In the genomic region with DNA sequence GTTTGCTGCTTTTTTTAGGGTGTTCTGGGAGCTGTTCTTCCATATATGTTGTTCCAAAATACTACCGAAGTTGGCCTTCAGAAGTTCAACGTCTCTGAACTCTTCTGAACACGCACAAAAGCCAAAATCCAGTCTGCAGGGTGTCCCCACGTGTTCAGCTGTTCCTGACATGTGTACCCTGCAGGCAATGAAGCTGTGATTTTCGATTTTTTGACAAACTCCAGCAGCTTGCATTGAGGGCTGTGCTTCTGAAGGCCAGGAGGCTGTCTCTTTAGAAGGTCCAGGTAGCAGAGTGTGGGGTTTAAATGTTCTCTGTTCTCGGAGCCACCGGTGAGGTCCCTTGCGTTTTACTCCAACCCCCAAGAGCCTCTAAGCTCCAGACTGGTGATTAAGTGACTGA, we compare ENCODE assay signal across 1 cellular context.
TF ChIP-seq lines count a peak whose summit lies in the region.

No MANE protein-coding gene starts in this region.

TF ChIP-seq in WTC11, 78 proteins besides CTCF, POLR2A, EP300 and RAD21 (continued from another document):
- TF ChIP-seq, protein P1, sequence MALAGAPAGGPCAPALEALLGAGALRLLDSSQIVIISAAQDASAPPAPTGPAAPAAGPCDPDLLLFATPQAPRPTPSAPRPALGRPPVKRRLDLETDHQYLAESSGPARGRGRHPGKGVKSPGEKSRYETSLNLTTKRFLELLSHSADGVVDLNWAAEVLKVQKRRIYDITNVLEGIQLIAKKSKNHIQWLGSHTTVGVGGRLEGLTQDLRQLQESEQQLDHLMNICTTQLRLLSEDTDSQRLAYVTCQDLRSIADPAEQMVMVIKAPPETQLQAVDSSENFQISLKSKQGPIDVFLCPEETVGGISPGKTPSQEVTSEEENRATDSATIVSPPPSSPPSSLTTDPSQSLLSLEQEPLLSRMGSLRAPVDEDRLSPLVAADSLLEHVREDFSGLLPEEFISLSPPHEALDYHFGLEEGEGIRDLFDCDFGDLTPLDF (CRISPR knock-in tag; IDR thresholded peaks at IDR 0.05): no peak
- no peak for TF ChIP-seq OVOL2 (CRISPR knock-in tag; IDR thresholded peaks at IDR 0.05; ENCODE audit: borderline replicate concordance)
- no peak for TF ChIP-seq ZNF263 (CRISPR knock-in tag; IDR thresholded peaks at IDR 0.05; ENCODE audit: low read depth)
- TF ChIP-seq TEAD4 (CRISPR knock-in tag; IDR thresholded peaks at IDR 0.05): no peak
- no peak for TF ChIP-seq ATF1 (CRISPR knock-in tag; IDR thresholded peaks at IDR 0.05)
- TF ChIP-seq ETV6 (CRISPR knock-in tag; IDR thresholded peaks at IDR 0.05): no peak
- no peak for TF ChIP-seq CBFB (CRISPR knock-in tag; IDR thresholded peaks at IDR 0.05; ENCODE audit: low read depth)
- TF ChIP-seq, protein P2, sequence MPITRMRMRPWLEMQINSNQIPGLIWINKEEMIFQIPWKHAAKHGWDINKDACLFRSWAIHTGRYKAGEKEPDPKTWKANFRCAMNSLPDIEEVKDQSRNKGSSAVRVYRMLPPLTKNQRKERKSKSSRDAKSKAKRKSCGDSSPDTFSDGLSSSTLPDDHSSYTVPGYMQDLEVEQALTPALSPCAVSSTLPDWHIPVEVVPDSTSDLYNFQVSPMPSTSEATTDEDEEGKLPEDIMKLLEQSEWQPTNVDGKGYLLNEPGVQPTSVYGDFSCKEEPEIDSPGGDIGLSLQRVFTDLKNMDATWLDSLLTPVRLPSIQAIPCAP (CRISPR knock-in tag; IDR thresholded peaks at IDR 0.05): no peak
